8 cellular contexts compared by ENCODE assay signal in genomic region chr13:24968416-24968815, GRCh38.
A peak's percentile ranks its signal among the peaks of the same experiment; 100 is the strongest.
DNase-seq lines count a peak whose midpoint lies in the region; ATAC-seq, FAIRE-seq and TF ChIP-seq lines count a peak whose summit lies in the region.
"Not testable (repeated sequence)": the region's sequence is repeated elsewhere in the genome, so short reads cannot be mapped to it uniquely, and the experiment has no call there.

No MANE protein-coding gene starts in this region.

- DNase-seq in DND-41 (peak; percentile 40), mesenchymal stem cell (peak; percentile 43), retina (peak; percentile 47)
- not testable (repeated sequence) for DNase-seq in mammary epithelial cell; vagina (ENCODE audit: extremely low spot score in 2 of 2)

- CTCF ChIA-PET in mammary epithelial cell (lab: Charles Lee; ENCODE audit: low non-redundant PET) = not testable (repeated sequence)

- not testable (repeated sequence) for BruUV-seq in mammary epithelial cell (replicated peaks; lab: Mats Ljungman, UMichigan)

- TF ChIP-seq CTCF in DND-41 (IDR thresholded peaks at IDR 0.05; ENCODE audit: borderline replicate concordance, extremely low read depth, low read length, poor library complexity, severe bottlenecking) (peak; percentile 44), mammary epithelial cell (conservative IDR thresholded peaks at IDR 0.05 in 1 of 2, IDR thresholded peaks at IDR 0.05 in 1 of 2; ENCODE audit: extremely low read depth in 1 of 2, insufficient read depth in 1 of 2, low read depth in 1 of 2, low read length in 2 of 2) (peak; percentile 9 to 45), gastroesophageal sphincter (IDR thresholded peaks at IDR 0.05) (peak in 3 of 4 experiments; percentile 13 to 49 (median 43))
- not testable (repeated sequence) for TF ChIP-seq CTCF in vagina (IDR thresholded peaks at IDR 0.05)

- not testable (repeated sequence) for H2BK12ac ChIP-seq in mesenchymal stem cell (ENCODE audit: low read length in 2 of 2)

- not testable (repeated sequence) for H3K4me1 ChIP-seq in DND-41 (ENCODE audit: insufficient read depth, low read length); HUES6 (ENCODE audit: control insufficient read depth, insufficient read depth, low read length); mammary epithelial cell (ENCODE audit: insufficient read depth, low read length); gastroesophageal sphincter; mesenchymal stem cell (ENCODE audit: control insufficient read depth, insufficient read depth, low read depth, low read length); vagina

- 18% methylated on average over 1 of the region's 2 CpGs for WGBS in mammary epithelial cell (ENCODE audit: low coverage, missing lambda C conversion rate)
- 36 to 67% methylated on average over 1 of the region's 2 CpGs for WGBS in gastroesophageal sphincter (ENCODE audit: low coverage in 1 of 2), 2 donors
- no CpG with 5 or more reads among the region's 2 CpGs for WGBS in mesenchymal stem cell

- H3K36me3 ChIP-seq in DND-41 (ENCODE audit: insufficient read depth, low read length); HUES6 (ENCODE audit: control insufficient read depth, insufficient read depth, low read length); mammary epithelial cell (ENCODE audit: insufficient read depth, low read length); gastroesophageal sphincter; mesenchymal stem cell (ENCODE audit: control insufficient read depth in 1 of 2, insufficient read depth in 2 of 2, low read depth in 1 of 2, low read length in 2 of 2); vagina: not testable (repeated sequence)

- H3K4me2 ChIP-seq in DND-41 (ENCODE audit: insufficient read depth, low read length) = not testable (repeated sequence)
- H3K4me2 ChIP-seq in mammary epithelial cell (ENCODE audit: insufficient read depth, low read depth, low read length) (peak overlapping the region; percentile 70), mesenchymal stem cell (ENCODE audit: low read length, poor library complexity, severe bottlenecking) (peak overlapping the region; percentile 82)

- not testable (repeated sequence) for H4K8ac ChIP-seq in mesenchymal stem cell (ENCODE audit: low read length)

- not testable (repeated sequence) for H3K23ac ChIP-seq in mesenchymal stem cell (ENCODE audit: low read length in 2 of 2)

- H3K9ac ChIP-seq in DND-41 (ENCODE audit: low read depth, low read length) = not testable (repeated sequence)
- H3K9ac ChIP-seq in HUES6 (ENCODE audit: low read length) (peak overlapping the region; percentile 68), mammary epithelial cell (ENCODE audit: insufficient read depth, low read length) (peak overlapping the region; percentile 40), mesenchymal stem cell (ENCODE audit: low read length) (peak overlapping the region; percentile 83)

- H3K4me3 ChIP-seq in DND-41 (ENCODE audit: low read depth in 1 of 2, low read length in 2 of 2) = not testable (repeated sequence)
- H3K4me3 ChIP-seq in HUES6 (ENCODE audit: low read depth, low read length) (peak overlapping the region; percentile 54), mammary epithelial cell (replicated peaks in 1 of 3; ENCODE audit: insufficient read depth in 1 of 3, low read depth in 2 of 3, low read length in 3 of 3) (peak overlapping the region; percentile 38 to 43 (median 39)), gastroesophageal sphincter (peak overlapping the region; percentile 32 to 40), mesenchymal stem cell (ENCODE audit: insufficient read depth in 1 of 2, low read depth in 1 of 2, low read length in 2 of 2) (peak overlapping the region; percentile 46 to 80), vagina (peak overlapping the region; percentile 30 to 35)

- not testable (repeated sequence) for H3K27me3 ChIP-seq in DND-41 (ENCODE audit: insufficient read depth, low read length, poor library complexity); HUES6 (ENCODE audit: control insufficient read depth, insufficient read depth, low read length); mammary epithelial cell (ENCODE audit: insufficient read depth, low read length); gastroesophageal sphincter; mesenchymal stem cell (ENCODE audit: control insufficient read depth in 1 of 2, insufficient read depth in 1 of 2, low read length in 2 of 2); vagina

- TF ChIP-seq POLR2A in gastroesophageal sphincter (IDR thresholded peaks at IDR 0.05); vagina (IDR thresholded peaks at IDR 0.05): not testable (repeated sequence)

- not testable (repeated sequence) for H3K27ac ChIP-seq in DND-41 (ENCODE audit: low read length); HUES6 (ENCODE audit: low read depth, low read length); mammary epithelial cell (ENCODE audit: insufficient read depth, low read depth, low read length); gastroesophageal sphincter; mesenchymal stem cell (ENCODE audit: low read length, poor library complexity, severe bottlenecking); vagina

- not testable (repeated sequence) for H4K91ac ChIP-seq in mesenchymal stem cell (ENCODE audit: low read length)

- not testable (repeated sequence) for H3K18ac ChIP-seq in mesenchymal stem cell (ENCODE audit: low read depth in 1 of 2, low read length in 2 of 2)

- H2AFZ ChIP-seq in DND-41 (ENCODE audit: low read depth, low read length); mesenchymal stem cell (ENCODE audit: low read depth, low read length): not testable (repeated sequence)
- peak overlapping the region; percentile 91 for H2AFZ ChIP-seq in mammary epithelial cell (ENCODE audit: low read depth, low read length)

- ATAC-seq in DND-41 (ENCODE audit: insufficient read depth, low read depth) = peak; percentile 55; the same call in 2 of the 3 replicates
- ATAC-seq in gastroesophageal sphincter = not testable (repeated sequence)

- H3K79me2 ChIP-seq in DND-41 (ENCODE audit: insufficient read depth, low read length); mammary epithelial cell (ENCODE audit: insufficient read depth, low read length): not testable (repeated sequence)

- not testable (repeated sequence) for H3K79me1 ChIP-seq in mesenchymal stem cell (replicated peaks; ENCODE audit: low read length, poor library complexity, severe bottlenecking)

- dilution Hi-C loops in mammary epithelial cell (cut with HindIII; ENCODE audit: low sequenced_read_pairs) = not testable (repeated sequence)

- H2BK15ac ChIP-seq in mesenchymal stem cell (ENCODE audit: low read depth, poor library complexity, severe bottlenecking) = not testable (repeated sequence)

- H3K9me3 ChIP-seq in DND-41 (ENCODE audit: insufficient read depth, low read length, severe bottlenecking); HUES6 (ENCODE audit: control insufficient read depth, insufficient read depth, low read depth, low read length); mammary epithelial cell (replicated peaks; ENCODE audit: insufficient read depth, low read length); gastroesophageal sphincter; mesenchymal stem cell (ENCODE audit: control insufficient read depth, low read length); vagina: not testable (repeated sequence)

- not testable (repeated sequence) for TF ChIP-seq EP300 in gastroesophageal sphincter (IDR thresholded peaks at IDR 0.05)

- H2AK5ac ChIP-seq in mesenchymal stem cell (ENCODE audit: low read length, severe bottlenecking) = not testable (repeated sequence)

- in situ Hi-C loops in mammary epithelial cell (cut with MboI; ENCODE audit: low sequenced_read_pairs in 2 of 2) = loop anchor here in 1 of 2 donors (25.0 kb wide), 1 partner anchor 231 kb away; no protein-coding TSS in a partner anchor

- H3K4ac ChIP-seq in mesenchymal stem cell (ENCODE audit: low read depth in 1 of 2, low read length in 2 of 2) = not testable (repeated sequence)

- not testable (repeated sequence) for H3K14ac ChIP-seq in mesenchymal stem cell (ENCODE audit: low read length in 2 of 2)

- H2BK120ac ChIP-seq in mesenchymal stem cell (ENCODE audit: low read depth, low read length) = not testable (repeated sequence)

- not testable (repeated sequence) for H2BK5ac ChIP-seq in mesenchymal stem cell (ENCODE audit: low read depth, low read length, poor library complexity, severe bottlenecking)

- intact Hi-C loops in mammary epithelial cell (cut with micrococcal nuclease) = loop anchor here (1.0 to 5.0 kb wide), 2 partner anchors 101 to 274 kb away; no protein-coding TSS in a partner anchor
- intact Hi-C loops in vagina (cut with DNase I) = not testable (repeated sequence)

- not testable (repeated sequence) for H4K20me1 ChIP-seq in DND-41 (ENCODE audit: insufficient read depth, low read length); mammary epithelial cell (ENCODE audit: insufficient read depth, low read length)

- FAIRE-seq in TTC549 (lab: Jason Lieb, UNC) = peak; percentile 69
